Comparison of ENCODE assay signal across 1 cellular context in the genomic region with DNA sequence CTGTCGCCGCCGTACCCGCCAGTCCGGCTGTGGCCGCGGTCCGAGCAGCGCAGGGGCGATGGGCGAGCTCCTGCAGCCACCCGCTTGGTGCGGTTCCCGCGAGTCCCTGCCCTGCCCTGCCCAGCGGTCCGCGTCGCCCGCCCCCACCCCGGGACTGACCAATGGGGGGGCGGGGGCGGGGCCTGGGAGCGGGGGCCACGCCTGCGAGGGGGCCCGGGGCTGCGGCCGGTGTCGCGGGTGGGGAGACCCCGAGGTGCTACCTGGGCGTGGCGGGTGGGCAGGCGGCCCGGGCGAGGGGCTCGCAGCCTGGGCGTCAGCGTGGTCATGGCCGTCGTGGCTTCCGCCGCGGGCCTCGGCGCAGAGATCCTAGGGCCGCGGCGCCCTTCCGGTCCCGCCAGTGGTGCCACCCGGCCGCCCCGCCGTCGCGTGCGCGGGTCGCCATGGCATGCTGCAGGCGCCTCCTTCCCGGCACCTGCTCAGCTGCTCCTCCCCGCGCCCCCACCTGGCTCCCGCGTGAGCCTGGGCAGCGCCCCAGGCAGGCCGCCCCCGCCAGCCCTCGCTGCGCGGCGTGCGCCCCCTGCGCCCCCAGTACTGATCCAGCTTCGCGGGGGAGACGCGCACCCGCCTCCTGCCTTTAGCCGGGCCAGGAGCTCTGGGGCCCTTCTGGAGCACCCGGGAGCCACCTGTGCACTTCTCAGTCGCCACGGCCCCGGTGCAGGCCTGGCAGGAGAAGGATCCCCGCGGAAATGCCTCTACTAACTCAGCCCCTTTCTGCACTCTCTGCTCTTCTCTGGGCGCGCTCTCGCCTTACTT.
TF ChIP-seq lines count a peak whose summit lies in the region.

A gene with protein sequence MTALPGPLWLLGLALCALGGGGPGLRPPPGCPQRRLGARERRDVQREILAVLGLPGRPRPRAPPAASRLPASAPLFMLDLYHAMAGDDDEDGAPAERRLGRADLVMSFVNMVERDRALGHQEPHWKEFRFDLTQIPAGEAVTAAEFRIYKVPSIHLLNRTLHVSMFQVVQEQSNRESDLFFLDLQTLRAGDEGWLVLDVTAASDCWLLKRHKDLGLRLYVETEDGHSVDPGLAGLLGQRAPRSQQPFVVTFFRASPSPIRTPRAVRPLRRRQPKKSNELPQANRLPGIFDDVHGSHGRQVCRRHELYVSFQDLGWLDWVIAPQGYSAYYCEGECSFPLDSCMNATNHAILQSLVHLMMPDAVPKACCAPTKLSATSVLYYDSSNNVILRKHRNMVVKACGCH (minus strand): TSS at position 108 of the 813 bp plus-strand sequence. CDS start 380 bp downstream, outside the sequence.

TF ChIP-seq in HepG2, 621 proteins besides CTCF, POLR2A, EP300 and RAD21 (continued from another document and continues in another):
- TF ChIP-seq SP4 (CRISPR knock-in tag; IDR thresholded peaks at IDR 0.05) (peak; percentile 31; the same call in 1 of the 2 replicates), ZFX (CRISPR knock-in tag; IDR thresholded peaks at IDR 0.05; ENCODE audit: low read depth) (peak; percentile 26; the same call in 1 of the 2 replicates), TBL1XR1 (IDR thresholded peaks at IDR 0.05; ENCODE audit: borderline replicate concordance, low read length, partially characterized antibody) (no peak), ZNF777 (CRISPR knock-in tag; IDR thresholded peaks at IDR 0.05) (peak; percentile 89), AHR (CRISPR knock-in tag; IDR thresholded peaks at IDR 0.05) (no peak), REXO4 (CRISPR knock-in tag; IDR thresholded peaks at IDR 0.05; ENCODE audit: borderline replicate concordance) (no peak), NFRKB (IDR thresholded peaks at IDR 0.05) (no peak), ZSCAN20 (CRISPR knock-in tag; IDR thresholded peaks at IDR 0.05; ENCODE audit: borderline replicate concordance) (no peak), ISX (CRISPR knock-in tag; conservative IDR thresholded peaks at IDR 0.05) (no peak), ZNF788 (CRISPR knock-in tag; IDR thresholded peaks at IDR 0.05; ENCODE audit: borderline replicate concordance) (peak; percentile 42; the same call in 1 of the 2 replicates), MIER3 (CRISPR knock-in tag; IDR thresholded peaks at IDR 0.05; ENCODE audit: borderline replicate concordance) (no peak), ZFP82 (CRISPR knock-in tag; IDR thresholded peaks at IDR 0.05; ENCODE audit: borderline replicate concordance) (peak; percentile 71; the same call in 1 of the 2 replicates), ETV5 (CRISPR knock-in tag; IDR thresholded peaks at IDR 0.05; ENCODE audit: borderline replicate concordance) (no peak), SP2 (CRISPR knock-in tag; IDR thresholded peaks at IDR 0.05) (0 out of 2 replicates have a peak, but pooled peaks have one; percentile 29), GPN1 (CRISPR knock-in tag; IDR thresholded peaks at IDR 0.05; ENCODE audit: borderline replicate concordance) (no peak), GFI1 (CRISPR knock-in tag; IDR thresholded peaks at IDR 0.05; ENCODE audit: borderline replicate concordance) (no peak), HES4 (CRISPR knock-in tag; IDR thresholded peaks at IDR 0.05; ENCODE audit: borderline replicate concordance) (0 out of 2 replicates have a peak, but pooled peaks have one; percentile 30), GABPA (IDR thresholded peaks at IDR 0.05; ENCODE audit: low read depth, low read length) (peak; percentile 50), GABPA (CRISPR knock-in tag; IDR thresholded peaks at IDR 0.05; ENCODE audit: low read depth) (no peak), NFYC (CRISPR knock-in tag; IDR thresholded peaks at IDR 0.05) (peak; percentile 39; the same call in 1 of the 2 replicates), MZF1 (CRISPR knock-in tag; IDR thresholded peaks at IDR 0.05; ENCODE audit: borderline replicate concordance) (no peak), MAZ (IDR thresholded peaks at IDR 0.05; ENCODE audit: borderline replicate concordance, low read depth, low read length) (no peak), MAZ (CRISPR knock-in tag; IDR thresholded peaks at IDR 0.05; ENCODE audit: low read depth) (0 out of 2 replicates have a peak, but pooled peaks have one; percentile 23), ZNF296 (CRISPR knock-in tag; conservative IDR thresholded peaks at IDR 0.05) (no peak), SIN3B (IDR thresholded peaks at IDR 0.05; ENCODE audit: low read length) (no peak), SNAI1 (CRISPR knock-in tag; IDR thresholded peaks at IDR 0.05; ENCODE audit: borderline replicate concordance) (no peak), SP1 (IDR thresholded peaks at IDR 0.05) (no peak), SP1 (CRISPR knock-in tag; IDR thresholded peaks at IDR 0.05) (0 out of 2 replicates have a peak, but pooled peaks have one; percentile 30), ONECUT2 (CRISPR knock-in tag; IDR thresholded peaks at IDR 0.05) (no peak), ELF4 (CRISPR knock-in tag; IDR thresholded peaks at IDR 0.05; ENCODE audit: borderline replicate concordance) (no peak), CBFB (CRISPR knock-in tag; IDR thresholded peaks at IDR 0.05) (no peak), ZFP90 (CRISPR knock-in tag; IDR thresholded peaks at IDR 0.05; ENCODE audit: borderline replicate concordance) (no peak; the same call in 1 of the 2 replicates), ZNF7 (CRISPR knock-in tag; IDR thresholded peaks at IDR 0.05) (no peak), ZIK1 (CRISPR knock-in tag; IDR thresholded peaks at IDR 0.05; ENCODE audit: borderline replicate concordance, low read depth) (no peak)
- TF ChIP-seq, protein P1, sequence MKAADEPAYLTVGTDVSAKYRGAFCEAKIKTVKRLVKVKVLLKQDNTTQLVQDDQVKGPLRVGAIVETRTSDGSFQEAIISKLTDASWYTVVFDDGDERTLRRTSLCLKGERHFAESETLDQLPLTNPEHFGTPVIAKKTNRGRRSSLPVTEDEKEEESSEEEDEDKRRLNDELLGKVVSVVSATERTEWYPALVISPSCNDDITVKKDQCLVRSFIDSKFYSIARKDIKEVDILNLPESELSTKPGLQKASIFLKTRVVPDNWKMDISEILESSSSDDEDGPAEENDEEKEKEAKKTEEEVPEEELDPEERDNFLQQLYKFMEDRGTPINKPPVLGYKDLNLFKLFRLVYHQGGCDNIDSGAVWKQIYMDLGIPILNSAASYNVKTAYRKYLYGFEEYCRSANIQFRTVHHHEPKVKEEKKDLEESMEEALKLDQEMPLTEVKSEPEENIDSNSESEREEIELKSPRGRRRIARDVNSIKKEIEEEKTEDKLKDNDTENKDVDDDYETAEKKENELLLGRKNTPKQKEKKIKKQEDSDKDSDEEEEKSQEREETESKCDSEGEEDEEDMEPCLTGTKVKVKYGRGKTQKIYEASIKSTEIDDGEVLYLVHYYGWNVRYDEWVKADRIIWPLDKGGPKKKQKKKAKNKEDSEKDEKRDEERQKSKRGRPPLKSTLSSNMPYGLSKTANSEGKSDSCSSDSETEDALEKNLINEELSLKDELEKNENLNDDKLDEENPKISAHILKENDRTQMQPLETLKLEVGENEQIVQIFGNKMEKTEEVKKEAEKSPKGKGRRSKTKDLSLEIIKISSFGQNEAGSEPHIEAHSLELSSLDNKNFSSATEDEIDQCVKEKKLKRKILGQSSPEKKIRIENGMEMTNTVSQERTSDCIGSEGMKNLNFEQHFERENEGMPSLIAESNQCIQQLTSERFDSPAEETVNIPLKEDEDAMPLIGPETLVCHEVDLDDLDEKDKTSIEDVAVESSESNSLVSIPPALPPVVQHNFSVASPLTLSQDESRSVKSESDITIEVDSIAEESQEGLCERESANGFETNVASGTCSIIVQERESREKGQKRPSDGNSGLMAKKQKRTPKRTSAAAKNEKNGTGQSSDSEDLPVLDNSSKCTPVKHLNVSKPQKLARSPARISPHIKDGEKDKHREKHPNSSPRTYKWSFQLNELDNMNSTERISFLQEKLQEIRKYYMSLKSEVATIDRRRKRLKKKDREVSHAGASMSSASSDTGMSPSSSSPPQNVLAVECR (CRISPR knock-in tag; IDR thresholded peaks at IDR 0.05; ENCODE audit: borderline replicate concordance), result no peak
- TF ChIP-seq, protein P2, sequence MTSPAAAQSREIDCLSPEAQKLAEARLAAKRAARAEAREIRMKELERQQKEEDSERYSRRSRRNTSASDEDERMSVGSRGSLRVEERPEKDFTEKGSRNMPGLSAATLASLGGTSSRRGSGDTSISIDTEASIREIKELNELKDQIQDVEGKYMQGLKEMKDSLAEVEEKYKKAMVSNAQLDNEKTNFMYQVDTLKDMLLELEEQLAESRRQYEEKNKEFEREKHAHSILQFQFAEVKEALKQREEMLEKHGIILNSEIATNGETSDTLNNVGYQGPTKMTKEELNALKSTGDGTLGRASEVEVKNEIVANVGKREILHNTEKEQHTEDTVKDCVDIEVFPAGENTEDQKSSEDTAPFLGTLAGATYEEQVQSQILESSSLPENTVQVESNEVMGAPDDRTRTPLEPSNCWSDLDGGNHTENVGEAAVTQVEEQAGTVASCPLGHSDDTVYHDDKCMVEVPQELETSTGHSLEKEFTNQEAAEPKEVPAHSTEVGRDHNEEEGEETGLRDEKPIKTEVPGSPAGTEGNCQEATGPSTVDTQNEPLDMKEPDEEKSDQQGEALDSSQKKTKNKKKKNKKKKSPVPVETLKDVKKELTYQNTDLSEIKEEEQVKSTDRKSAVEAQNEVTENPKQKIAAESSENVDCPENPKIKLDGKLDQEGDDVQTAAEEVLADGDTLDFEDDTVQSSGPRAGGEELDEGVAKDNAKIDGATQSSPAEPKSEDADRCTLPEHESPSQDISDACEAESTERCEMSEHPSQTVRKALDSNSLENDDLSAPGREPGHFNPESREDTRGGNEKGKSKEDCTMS (CRISPR knock-in tag; conservative IDR thresholded peaks at IDR 0.05), result no peak
- TF ChIP-seq, protein P3, sequence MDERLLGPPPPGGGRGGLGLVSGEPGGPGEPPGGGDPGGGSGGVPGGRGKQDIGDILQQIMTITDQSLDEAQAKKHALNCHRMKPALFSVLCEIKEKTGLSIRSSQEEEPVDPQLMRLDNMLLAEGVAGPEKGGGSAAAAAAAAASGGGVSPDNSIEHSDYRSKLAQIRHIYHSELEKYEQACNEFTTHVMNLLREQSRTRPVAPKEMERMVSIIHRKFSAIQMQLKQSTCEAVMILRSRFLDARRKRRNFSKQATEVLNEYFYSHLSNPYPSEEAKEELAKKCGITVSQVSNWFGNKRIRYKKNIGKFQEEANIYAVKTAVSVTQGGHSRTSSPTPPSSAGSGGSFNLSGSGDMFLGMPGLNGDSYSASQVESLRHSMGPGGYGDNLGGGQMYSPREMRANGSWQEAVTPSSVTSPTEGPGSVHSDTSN (CRISPR knock-in tag; IDR thresholded peaks at IDR 0.05), result no peak
- TF ChIP-seq, protein P4, sequence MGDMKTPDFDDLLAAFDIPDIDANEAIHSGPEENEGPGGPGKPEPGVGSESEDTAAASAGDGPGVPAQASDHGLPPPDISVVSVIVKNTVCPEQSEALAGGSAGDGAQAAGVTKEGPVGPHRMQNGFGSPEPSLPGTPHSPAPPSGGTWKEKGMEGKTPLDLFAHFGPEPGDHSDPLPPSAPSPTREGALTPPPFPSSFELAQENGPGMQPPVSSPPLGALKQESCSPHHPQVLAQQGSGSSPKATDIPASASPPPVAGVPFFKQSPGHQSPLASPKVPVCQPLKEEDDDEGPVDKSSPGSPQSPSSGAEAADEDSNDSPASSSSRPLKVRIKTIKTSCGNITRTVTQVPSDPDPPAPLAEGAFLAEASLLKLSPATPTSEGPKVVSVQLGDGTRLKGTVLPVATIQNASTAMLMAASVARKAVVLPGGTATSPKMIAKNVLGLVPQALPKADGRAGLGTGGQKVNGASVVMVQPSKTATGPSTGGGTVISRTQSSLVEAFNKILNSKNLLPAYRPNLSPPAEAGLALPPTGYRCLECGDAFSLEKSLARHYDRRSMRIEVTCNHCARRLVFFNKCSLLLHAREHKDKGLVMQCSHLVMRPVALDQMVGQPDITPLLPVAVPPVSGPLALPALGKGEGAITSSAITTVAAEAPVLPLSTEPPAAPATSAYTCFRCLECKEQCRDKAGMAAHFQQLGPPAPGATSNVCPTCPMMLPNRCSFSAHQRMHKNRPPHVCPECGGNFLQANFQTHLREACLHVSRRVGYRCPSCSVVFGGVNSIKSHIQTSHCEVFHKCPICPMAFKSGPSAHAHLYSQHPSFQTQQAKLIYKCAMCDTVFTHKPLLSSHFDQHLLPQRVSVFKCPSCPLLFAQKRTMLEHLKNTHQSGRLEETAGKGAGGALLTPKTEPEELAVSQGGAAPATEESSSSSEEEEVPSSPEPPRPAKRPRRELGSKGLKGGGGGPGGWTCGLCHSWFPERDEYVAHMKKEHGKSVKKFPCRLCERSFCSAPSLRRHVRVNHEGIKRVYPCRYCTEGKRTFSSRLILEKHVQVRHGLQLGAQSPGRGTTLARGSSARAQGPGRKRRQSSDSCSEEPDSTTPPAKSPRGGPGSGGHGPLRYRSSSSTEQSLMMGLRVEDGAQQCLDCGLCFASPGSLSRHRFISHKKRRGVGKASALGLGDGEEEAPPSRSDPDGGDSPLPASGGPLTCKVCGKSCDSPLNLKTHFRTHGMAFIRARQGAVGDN (CRISPR knock-in tag; IDR thresholded peaks at IDR 0.05), result peak; percentile 80
- TF ChIP-seq, protein P5, sequence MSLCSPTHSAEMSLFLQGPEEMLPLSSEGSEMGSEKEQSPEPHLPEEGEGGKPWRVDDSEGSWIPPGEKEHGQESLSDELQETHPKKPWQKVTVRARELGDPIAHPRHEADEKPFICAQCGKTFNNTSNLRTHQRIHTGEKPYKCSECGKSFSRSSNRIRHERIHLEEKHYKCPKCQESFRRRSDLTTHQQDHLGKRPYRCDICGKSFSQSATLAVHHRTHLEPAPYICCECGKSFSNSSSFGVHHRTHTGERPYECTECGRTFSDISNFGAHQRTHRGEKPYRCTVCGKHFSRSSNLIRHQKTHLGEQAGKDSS (CRISPR knock-in tag; IDR thresholded peaks at IDR 0.05; ENCODE audit: borderline replicate concordance, low read depth), result 0 out of 2 replicates have a peak, but pooled peaks have one; percentile 17
- TF ChIP-seq, protein P6, sequence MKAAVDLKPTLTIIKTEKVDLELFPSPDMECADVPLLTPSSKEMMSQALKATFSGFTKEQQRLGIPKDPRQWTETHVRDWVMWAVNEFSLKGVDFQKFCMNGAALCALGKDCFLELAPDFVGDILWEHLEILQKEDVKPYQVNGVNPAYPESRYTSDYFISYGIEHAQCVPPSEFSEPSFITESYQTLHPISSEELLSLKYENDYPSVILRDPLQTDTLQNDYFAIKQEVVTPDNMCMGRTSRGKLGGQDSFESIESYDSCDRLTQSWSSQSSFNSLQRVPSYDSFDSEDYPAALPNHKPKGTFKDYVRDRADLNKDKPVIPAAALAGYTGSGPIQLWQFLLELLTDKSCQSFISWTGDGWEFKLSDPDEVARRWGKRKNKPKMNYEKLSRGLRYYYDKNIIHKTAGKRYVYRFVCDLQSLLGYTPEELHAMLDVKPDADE (CRISPR knock-in tag; IDR thresholded peaks at IDR 0.05), result no peak
- TF ChIP-seq, protein P7, sequence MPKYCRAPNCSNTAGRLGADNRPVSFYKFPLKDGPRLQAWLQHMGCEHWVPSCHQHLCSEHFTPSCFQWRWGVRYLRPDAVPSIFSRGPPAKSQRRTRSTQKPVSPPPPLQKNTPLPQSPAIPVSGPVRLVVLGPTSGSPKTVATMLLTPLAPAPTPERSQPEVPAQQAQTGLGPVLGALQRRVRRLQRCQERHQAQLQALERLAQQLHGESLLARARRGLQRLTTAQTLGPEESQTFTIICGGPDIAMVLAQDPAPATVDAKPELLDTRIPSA (CRISPR knock-in tag; IDR thresholded peaks at IDR 0.05; ENCODE audit: borderline replicate concordance), result no peak
- TF ChIP-seq, protein P8, sequence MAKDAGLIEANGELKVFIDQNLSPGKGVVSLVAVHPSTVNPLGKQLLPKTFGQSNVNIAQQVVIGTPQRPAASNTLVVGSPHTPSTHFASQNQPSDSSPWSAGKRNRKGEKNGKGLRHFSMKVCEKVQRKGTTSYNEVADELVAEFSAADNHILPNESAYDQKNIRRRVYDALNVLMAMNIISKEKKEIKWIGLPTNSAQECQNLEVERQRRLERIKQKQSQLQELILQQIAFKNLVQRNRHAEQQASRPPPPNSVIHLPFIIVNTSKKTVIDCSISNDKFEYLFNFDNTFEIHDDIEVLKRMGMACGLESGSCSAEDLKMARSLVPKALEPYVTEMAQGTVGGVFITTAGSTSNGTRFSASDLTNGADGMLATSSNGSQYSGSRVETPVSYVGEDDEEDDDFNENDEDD (CRISPR knock-in tag; IDR thresholded peaks at IDR 0.05; ENCODE audit: borderline replicate concordance), result peak; percentile 64; the same call in 1 of the 2 replicates
